27 cellular contexts compared by ENCODE assay signal in genomic region chr2:31359229-31359628, GRCh38. TPM values are rescaled to one million over a fixed set of nuclear protein-coding genes. Genes with fewer than 3 reads are reported as not detected.
"Had no signal": no experiment of that assay in that cellular context is flagged by ENCODE, and none has a peak within 500 bp of the region (broad histone marks: within the 10 kb centered on the region; RNA-seq: fewer than 3 reads in every experiment).

No MANE protein-coding gene starts in this region.

- H3K27me3 ChIP-seq: neural progenitor cell, ovary, sigmoid colon, testis, tibial artery, upper lobe of right lung had no signal

- DNase-seq: naive thymus-derived CD4-positive, alpha-beta T cell; natural killer cell; occipital lobe; ovary; posterior cingulate gyrus; psoas muscle; right cardiac atrium; sigmoid colon; small intestine; stimulated activated CD4-positive, alpha-beta T cell treated with anti-CD3 and anti-CD28 coated beads, Interleukin-15, amount 100 ng/mL, for 24 hours; stimulated activated CD4-positive, alpha-beta T cell treated with anti-CD3 and anti-CD28 coated beads, Interleukin-4, amount 100 ng/mL, for 1 hour; stimulated activated CD4-positive, alpha-beta T cell treated with anti-CD3 and anti-CD28 coated beads, Interleukin-4, amount 100 ng/mL, for 4 hours; stimulated activated CD8-positive, alpha-beta memory T cell treated with anti-CD3 and anti-CD28 coated beads, Interleukin-4, amount 100 ng/mL, for 48 hours; stimulated activated naive CD4-positive, alpha-beta T cell; stimulated activated naive CD8-positive, alpha-beta T cell treated with anti-CD3 and anti-CD28 coated beads, Interleukin-15, amount 100 ng/mL, for 72 hours; stimulated activated naive CD8-positive, alpha-beta T cell treated with anti-CD3 and anti-CD28 coated beads, Interleukin-15, Interleukin-2, amounts not matched to agents 100 U/mL and 50 U/mL, for 24 hours; substantia nigra; testis; tibial artery; transverse colon; upper lobe of right lung; uterus had no signal

- H3K27ac ChIP-seq: neural progenitor cell, ovary, parathyroid adenoma, psoas muscle, sigmoid colon, suprapubic skin, testis, tibial artery, transverse colon, upper lobe of right lung, uterus had no signal

- ATAC-seq: naive thymus-derived CD4-positive, alpha-beta T cell; natural killer cell; psoas muscle; right cardiac atrium; stimulated activated memory B cell treated with anti-CD40 and anti-IgM and Interleukin-4, amounts not matched to agents 10 μg/mL and 1 μg/mL and 100 μg/mL, for 72 hours; stimulated activated naive CD8-positive, alpha-beta T cell treated with anti-CD3 and anti-CD28 coated beads, Interleukin-15, amount 100 ng/mL, for 72 hours; stimulated activated naive CD8-positive, alpha-beta T cell treated with anti-CD3 and anti-CD28 coated beads, Interleukin-15, Interleukin-2, amounts not matched to agents 100 U/mL and 50 U/mL, for 24 hours; upper lobe of right lung had no signal

- FAIRE-seq: small intestine had no signal

- H3K9me3 ChIP-seq: ovary, psoas muscle, suprapubic skin, testis, tibial artery, transverse colon, upper lobe of right lung, uterus had no signal

- H2AFZ ChIP-seq: neural progenitor cell, parathyroid adenoma had no signal

- H3K79me2 ChIP-seq: parathyroid adenoma had no signal

- H3K9ac ChIP-seq: neural progenitor cell, parathyroid adenoma had no signal

- H3K4me1 ChIP-seq: neural progenitor cell, parathyroid adenoma, psoas muscle, sigmoid colon, suprapubic skin, testis, tibial artery, transverse colon, upper lobe of right lung, uterus had no signal

- H3K4me2 ChIP-seq: neural progenitor cell had no signal

- H3K36me3 ChIP-seq: neural progenitor cell, ovary, sigmoid colon, suprapubic skin, tibial artery, transverse colon, upper lobe of right lung, uterus had no signal

- H3K4me3 ChIP-seq: neural progenitor cell, ovary, psoas muscle, sigmoid colon, suprapubic skin, testis, tibial artery, transverse colon, upper lobe of right lung, uterus had no signal

RNA-seq across cellular contexts. Expression of gene XDH, which starts 55.3 kb away (rescaled TPM):
- total RNA-seq: natural killer cell, occipital lobe, skeletal muscle tissue had no signal
- polyA plus RNA-seq: naive thymus-derived CD4-positive, alpha-beta T cell; ovary; right cardiac atrium had no signal
